8 cellular contexts compared by ENCODE assay signal in the genomic region with DNA sequence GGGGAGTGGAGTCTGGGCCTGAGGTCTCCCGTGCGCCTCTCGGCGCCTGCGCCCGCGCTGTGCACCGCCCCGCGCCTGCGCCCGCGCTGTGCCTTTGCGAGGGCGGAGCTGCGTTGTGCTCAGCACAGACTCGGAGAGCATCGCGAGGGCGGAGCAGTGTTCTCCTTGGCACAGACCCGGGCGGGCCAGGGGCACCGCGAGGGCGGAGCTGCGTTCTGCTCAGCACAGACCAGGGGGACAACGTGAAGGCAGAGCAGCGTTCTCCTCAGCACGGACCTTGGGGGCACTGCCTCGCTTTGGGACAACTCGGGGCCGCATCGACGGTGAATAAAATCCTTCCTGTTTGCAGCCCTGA.
DNase-seq lines count a peak whose midpoint lies in the region; ATAC-seq and TF ChIP-seq lines count a peak whose summit lies in the region.
"Not testable (repeated sequence)": the region's sequence is repeated elsewhere in the genome, so short reads cannot be mapped to it uniquely, and the experiment has no call there.

No MANE protein-coding gene starts in this region.

- H3K4me1 ChIP-seq in mammary epithelial cell (ENCODE audit: insufficient read depth, low read length); cardiac muscle cell (ENCODE audit: low read depth); subcutaneous abdominal adipose tissue (ENCODE audit: control insufficient read depth in 5 of 5, insufficient read depth in 5 of 5, low read length in 5 of 5): not testable (repeated sequence)

- CTCF ChIA-PET in mammary epithelial cell (lab: Charles Lee; ENCODE audit: low non-redundant PET): not testable (repeated sequence)

- H3K9me3 ChIP-seq in mammary epithelial cell (replicated peaks; ENCODE audit: insufficient read depth, low read length); cardiac muscle cell (ENCODE audit: low read depth); subcutaneous abdominal adipose tissue (ENCODE audit: control insufficient read depth in 5 of 5, low read length in 5 of 5): not testable (repeated sequence)

- ATAC-seq in GM18511 (IDR thresholded peaks at IDR 0.05; ENCODE audit: unreplicated experiment) (peak; percentile 100), GM21723 (IDR thresholded peaks at IDR 0.05; ENCODE audit: unreplicated experiment) (peak; percentile 100), HG03280 (IDR thresholded peaks at IDR 0.05; ENCODE audit: unreplicated experiment) (peak; percentile 100), SK-N-SH treated with all-trans-retinoic acid at 6 μM for 48 hours (peak; percentile 100)
- ATAC-seq in natural killer cell treated with Interleukin-12 subunit alpha and Interleukin-12 subunit beta and Interleukin-15 and Interleukin-18, amount 100 ng/mL, for 72 hours: peak; percentile 80 to 92

- H3K4me1 Mint-ChIP-seq in natural killer cell treated with Interleukin-12 subunit alpha and Interleukin-12 subunit beta and Interleukin-15 and Interleukin-18, amount 100 ng/mL, for 72 hours (ENCODE audit: low read depth in 2 of 2): not testable (repeated sequence)

- H3K27me3 ChIP-seq in mammary epithelial cell (ENCODE audit: insufficient read depth, low read length); cardiac muscle cell; subcutaneous abdominal adipose tissue (ENCODE audit: control insufficient read depth in 5 of 5, insufficient read depth in 4 of 5, low read length in 5 of 5): not testable (repeated sequence)

- H3K27ac ChIP-seq in mammary epithelial cell (ENCODE audit: insufficient read depth, low read depth, low read length); cardiac muscle cell; subcutaneous abdominal adipose tissue (ENCODE audit: low read depth, low read length): not testable (repeated sequence)

- WGBS in mammary epithelial cell (ENCODE audit: low coverage, missing lambda C conversion rate): 100% methylated on average over 1 of the region's 34 CpGs

- H3K4me2 ChIP-seq in mammary epithelial cell (ENCODE audit: insufficient read depth, low read depth, low read length): not testable (repeated sequence)

- not testable (repeated sequence) for H3K9me3 Mint-ChIP-seq in natural killer cell treated with Interleukin-12 subunit alpha and Interleukin-12 subunit beta and Interleukin-15 and Interleukin-18, amount 100 ng/mL, for 72 hours

- H3K4me3 ChIP-seq in mammary epithelial cell (replicated peaks in 1 of 3; ENCODE audit: insufficient read depth in 1 of 3, low read depth in 2 of 3, low read length in 3 of 3): not testable (repeated sequence)
- peak overlapping the region; percentile 15 for H3K4me3 ChIP-seq in cardiac muscle cell
- H3K4me3 ChIP-seq in subcutaneous abdominal adipose tissue (ENCODE audit: low read depth in 1 of 5, low read length in 5 of 5): peak overlapping the region; percentile 37 to 56 (median 46)

- not testable (repeated sequence) for H3K36me3 Mint-ChIP-seq in natural killer cell treated with Interleukin-12 subunit alpha and Interleukin-12 subunit beta and Interleukin-15 and Interleukin-18, amount 100 ng/mL, for 72 hours

- not testable (repeated sequence) for H3K27me3 Mint-ChIP-seq in natural killer cell treated with Interleukin-12 subunit alpha and Interleukin-12 subunit beta and Interleukin-15 and Interleukin-18, amount 100 ng/mL, for 72 hours

- dilution Hi-C loops in mammary epithelial cell (cut with HindIII; ENCODE audit: low sequenced_read_pairs): not testable (repeated sequence)

- TF ChIP-seq CTCF in mammary epithelial cell (conservative IDR thresholded peaks at IDR 0.05 in 1 of 2, IDR thresholded peaks at IDR 0.05 in 1 of 2; ENCODE audit: extremely low read depth in 1 of 2, insufficient read depth in 1 of 2, low read depth in 1 of 2, low read length in 2 of 2); cardiac muscle cell (IDR thresholded peaks at IDR 0.05; ENCODE audit: low read depth, low read length): not testable (repeated sequence)

- intact Hi-C loops in mammary epithelial cell (cut with micrococcal nuclease): not testable (repeated sequence)

- not testable (repeated sequence) for BruUV-seq in mammary epithelial cell (replicated peaks; lab: Mats Ljungman, UMichigan)

- H3K79me2 ChIP-seq in mammary epithelial cell (ENCODE audit: insufficient read depth, low read length): not testable (repeated sequence)

- H3K27ac Mint-ChIP-seq in natural killer cell treated with Interleukin-12 subunit alpha and Interleukin-12 subunit beta and Interleukin-15 and Interleukin-18, amount 100 ng/mL, for 72 hours: not testable (repeated sequence)

- not testable (repeated sequence) for H2AFZ ChIP-seq in mammary epithelial cell (ENCODE audit: low read depth, low read length)

- H3K4me3 Mint-ChIP-seq in natural killer cell treated with Interleukin-12 subunit alpha and Interleukin-12 subunit beta and Interleukin-15 and Interleukin-18, amount 100 ng/mL, for 72 hours: peak overlapping the region; percentile 22

- in situ Hi-C loops in mammary epithelial cell (cut with MboI; ENCODE audit: low sequenced_read_pairs in 2 of 2): not testable (repeated sequence)

- DNase-seq in mammary epithelial cell (peak; percentile 1), cardiac muscle cell (ENCODE audit: low read depth in 1 of 2, low spot score in 1 of 2) (peak; percentile 39 to 46)
- DNase-seq in natural killer cell treated with Interleukin-12 subunit alpha and Interleukin-12 subunit beta and Interleukin-15 and Interleukin-18, amount 100 ng/mL, for 72 hours (ENCODE audit: low spot score): not testable (repeated sequence)

- H3K36me3 ChIP-seq in mammary epithelial cell (ENCODE audit: insufficient read depth, low read length); cardiac muscle cell; subcutaneous abdominal adipose tissue (ENCODE audit: control insufficient read depth in 5 of 5, insufficient read depth in 5 of 5, low read length in 5 of 5): not testable (repeated sequence)

- H4K20me1 ChIP-seq in mammary epithelial cell (ENCODE audit: insufficient read depth, low read length): not testable (repeated sequence)

- H3K9ac ChIP-seq in mammary epithelial cell (ENCODE audit: insufficient read depth, low read length); subcutaneous abdominal adipose tissue (ENCODE audit: low read length in 5 of 5): not testable (repeated sequence)
